Comparison of ENCODE assay signal across 24 cellular contexts in the genomic region with DNA sequence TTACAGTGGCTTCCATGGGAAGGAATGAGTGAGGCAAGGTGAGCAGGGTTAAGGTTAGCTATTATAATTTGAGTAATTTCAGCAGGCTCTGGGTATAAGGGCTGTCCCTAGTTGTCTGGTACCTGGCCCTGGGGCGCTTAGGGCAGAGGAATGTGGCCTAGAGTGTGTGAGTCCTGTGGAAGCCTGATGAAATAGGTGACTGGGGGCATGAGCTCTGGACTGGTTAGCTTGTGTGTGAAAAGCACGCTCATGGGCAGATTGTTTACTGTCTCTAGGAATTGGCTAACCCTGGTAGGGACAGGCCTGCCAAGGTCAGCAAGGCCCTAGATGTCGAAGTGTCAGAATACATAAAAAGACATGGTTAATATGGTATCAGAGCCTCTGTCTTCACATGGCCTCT. TPM values are rescaled to one million over a fixed set of nuclear protein-coding genes. Genes with fewer than 3 reads are reported as not detected.
A peak's percentile ranks its signal among the peaks of the same experiment; 100 is the strongest.
DNase-seq lines count a peak whose midpoint lies in the region; ATAC-seq, FAIRE-seq and TF ChIP-seq lines count a peak whose summit lies in the region.
"Had no signal": no experiment of that assay in that cellular context is flagged by ENCODE, and none has a peak within 500 bp of the region (broad histone marks: within the 10 kb centered on the region; RNA-seq: fewer than 3 reads in every experiment).

No MANE protein-coding gene starts in this region.

- peak overlapping the region in 2 of 3 donors; percentile 48 to 58 for H3K27ac ChIP-seq in right lobe of liver
- H3K27ac ChIP-seq: A549; BLaER1 treated with 17β-estradiol and CSF1 and Interleukin-3, amounts not matched to agents 10 nM and 100 nM had no signal

- intact Hi-C loops in right lobe of liver (cut with DNase I) = no loop called here

- TF ChIP-seq POLR2A in right lobe of liver (IDR thresholded peaks at IDR 0.05) = no peak

- no peaks in the 10 kb centered on the region for H3K36me3 ChIP-seq in right lobe of liver
- H3K36me3 ChIP-seq: BE2C; BLaER1 treated with 17β-estradiol and CSF1 and Interleukin-3, amounts not matched to agents 10 nM and 100 nM had no signal

- no peak overlapping the region for H3K4me3 ChIP-seq in LNCaP clone FGC (ENCODE audit: low read depth, low read length)
- no peak overlapping the region for H3K4me3 ChIP-seq in right lobe of liver
- H3K4me3 ChIP-seq: A549; BLaER1 treated with 17β-estradiol and CSF1 and Interleukin-3, amounts not matched to agents 10 nM and 100 nM; GM23338 had no signal

- H3K9me3 ChIP-seq in right lobe of liver = no peaks in the 10 kb centered on the region
- H3K9me3 ChIP-seq: A549, BE2C had no signal

- WGBS in right lobe of liver (ENCODE audit: insufficient coverage, low coverage, low lambda C conversion rate, missing lambda C conversion rate) = 43% methylated on average over 3 of the region's 3 CpGs

- H3K27me3 ChIP-seq in right lobe of liver = no peaks in the 10 kb centered on the region
- H3K27me3 ChIP-seq: BE2C; BLaER1 treated with 17β-estradiol and CSF1 and Interleukin-3, amounts not matched to agents 10 nM and 100 nM had no signal

- DNase-seq in LNCaP clone FGC (ENCODE audit: low read depth) (peak; percentile 6), left lobe of liver (ENCODE audit: low spot score) (peak; percentile 91), right lobe of liver (peak; percentile 58 to 91 (median 84)), HPDE6-E6E7 (ENCODE audit: extremely low spot score) (no peak), frontal cortex (ENCODE audit: low spot score in 2 of 2) (no peak)
- DNase-seq: 8988T; ACHN; AML-193; BE2C; CD4-positive, alpha-beta T cell; CD8-positive, alpha-beta memory T cell; DMS 273 treated with DMSO at 0.1 percent for 48 hours; DMS79; EL; GF-D8; H9 had no signal

- ATAC-seq in left lobe of liver = peak; percentile 98
- ATAC-seq in right lobe of liver = peak; percentile 98 to 100 (median 99)
- ATAC-seq in HG02870 (IDR thresholded peaks at IDR 0.05; ENCODE audit: unreplicated experiment) = no peak
- ATAC-seq: A549, GM23338, HCT116 had no signal

- peaks cover 0 to 8% (median 2%) of the 10 kb centered on the region in 4 donors for H3K4me1 ChIP-seq in right lobe of liver
- H3K4me1 ChIP-seq: A549; BE2C; BLaER1 treated with 17β-estradiol and CSF1 and Interleukin-3, amounts not matched to agents 10 nM and 100 nM had no signal

- no peak for FAIRE-seq in frontal cortex (lab: Jason Lieb, UNC)
- FAIRE-seq: A549, D721Med, GM12891, GM18507 had no signal

- TF ChIP-seq CTCF in LNCaP clone FGC (IDR thresholded peaks at IDR 0.05; ENCODE audit: control insufficient read depth, extremely low read depth, insufficient read depth) (no peak), right lobe of liver (IDR thresholded peaks at IDR 0.05) (no peak)

RNA-seq across cellular contexts. Expression of a gene that starts 42.5 kb away (rescaled TPM):
- total RNA-seq in left lobe of liver (3.9 TPM), right lobe of liver (1 to 10 TPM; 4.1 to 7.9 (median 5.4) TPM), frontal cortex (12.6 TPM)

Comparison
In these comparisons a context has a peak if more than half of its experiments do, and no peak if none do; other contexts are left out.
1. DNase-seq: peak in LNCaP clone FGC (single experiment), left lobe of liver (single experiment) and right lobe of liver (3 of 3); none in HPDE6-E6E7 (single experiment) and frontal cortex (0 of 2).